9 cellular contexts compared by ENCODE assay signal in genomic region chr2:55099878-55100820, GRCh38. TPM values are rescaled to one million over a fixed set of nuclear protein-coding genes. Genes with fewer than 3 reads are reported as not detected.
DNase-seq lines count a peak whose midpoint lies in the region; TF ChIP-seq lines count a peak whose summit lies in the region.
"Had no signal": no experiment of that assay in that cellular context is flagged by ENCODE, and none has a peak within 500 bp of the region (broad histone marks: within the 10 kb centered on the region; RNA-seq: fewer than 3 reads in every experiment).

No MANE protein-coding gene starts in this region.

- no peaks in the 10 kb centered on the region for H3K4me1 ChIP-seq in esophagus (ENCODE audit: control insufficient read depth in 2 of 2, insufficient read depth in 2 of 2, low read length in 1 of 2)
- peaks cover 30% of the 10 kb centered on the region for H3K4me1 ChIP-seq in rectal smooth muscle tissue (ENCODE audit: control insufficient read depth, insufficient read depth, low read length)
- peaks cover 4% of the 10 kb centered on the region for H3K4me1 ChIP-seq in endodermal cell (ENCODE audit: control insufficient read depth, insufficient read depth, low read length)

- DNase-seq in EL (peak; percentile 66), OCI-M1 (lab: John Stamatoyannopoulos, UW) (peak; percentile 76), SK-N-DZ (ENCODE audit: low spot score) (no peak), endodermal cell (no peak), HEK293T (ENCODE audit: extremely low spot score) (no peak)
- no peak for DNase-seq in stimulated activated CD4-positive, alpha-beta T cell treated with anti-CD3 and anti-CD28 coated beads, Interleukin-2, amount 100 ng/mL, for 48 hours
- DNase-seq: activated CD4-positive, alpha-beta T cell treated with anti-CD3 and anti-CD28 coated beads, Interleukin-2, amount 10 ng/mL, durations not matched to agents 7 days and 5 days had no signal

- no peak for TF ChIP-seq CTCF in endodermal cell (conservative IDR thresholded peaks at IDR 0.05)

- no peak overlapping the region for H3K27ac Mint-ChIP-seq in endodermal cell
- H3K27ac Mint-ChIP-seq: activated CD4-positive, alpha-beta T cell treated with anti-CD3 and anti-CD28 coated beads, Interleukin-2, amount 10 ng/mL, durations not matched to agents 7 days and 5 days had no signal

- no peaks in the 10 kb centered on the region for H3K9me3 ChIP-seq in esophagus (ENCODE audit: control insufficient read depth in 2 of 2, insufficient read depth in 1 of 2, low read depth in 1 of 2, low read length in 1 of 2)
- no peaks in the 10 kb centered on the region for H3K9me3 ChIP-seq in endodermal cell (ENCODE audit: control insufficient read depth, low read length)

- H3K27ac ChIP-seq in esophagus (ENCODE audit: low read depth in 2 of 2, low read length in 1 of 2) (peak overlapping the region; percentile 73 to 86), rectal smooth muscle tissue (ENCODE audit: low read depth, low read length) (peak overlapping the region; percentile 69), endodermal cell (ENCODE audit: low read depth, low read length) (no peak overlapping the region)

- POLR2A ChIA-PET in HEK293T (lab: Yijun Ruan, JAX) = interaction anchor here (1.2 to 2.5 kb wide), 3 partner anchors 9 to 50 kb away, joined by 3 to 9 read pairs (median 5); partner anchors contain the start of gene RTN4

- H3K4me3 Mint-ChIP-seq in endodermal cell = no peak overlapping the region
- H3K4me3 Mint-ChIP-seq: activated CD4-positive, alpha-beta T cell treated with anti-CD3 and anti-CD28 coated beads, Interleukin-2, amount 10 ng/mL, durations not matched to agents 7 days and 5 days had no signal

- CTCF ChIA-PET in HEK293T (lab: Yijun Ruan, JAX) = interaction anchor here (0.7 to 1.3 kb wide), 4 partner anchors 11 to 1595 kb away, joined by 3 to 4 read pairs (median 3); no protein-coding TSS in a partner anchor

- H3K27me3 ChIP-seq in esophagus (ENCODE audit: control insufficient read depth in 1 of 2, insufficient read depth in 2 of 2, low read length in 2 of 2) = no peaks in the 10 kb centered on the region
- H3K27me3 ChIP-seq in rectal smooth muscle tissue (ENCODE audit: control insufficient read depth, insufficient read depth, low read length) = no peaks in the 10 kb centered on the region
- H3K27me3 ChIP-seq in endodermal cell (ENCODE audit: control insufficient read depth, insufficient read depth, low read length, poor library complexity, severe bottlenecking) = no peaks in the 10 kb centered on the region

- H3K4me3 ChIP-seq in esophagus (ENCODE audit: low read depth in 1 of 2, low read length in 2 of 2) = no peak overlapping the region
- no peak overlapping the region for H3K4me3 ChIP-seq in rectal smooth muscle tissue (ENCODE audit: low read length)
- no peak overlapping the region for H3K4me3 ChIP-seq in endodermal cell (ENCODE audit: low read length)

- H3K9ac ChIP-seq in rectal smooth muscle tissue (ENCODE audit: low read length) = no peak overlapping the region
- H3K9ac ChIP-seq in endodermal cell (ENCODE audit: extremely low read depth, low read length, poor library complexity, severe bottlenecking) = no peak overlapping the region

- no peaks in the 10 kb centered on the region for H3K36me3 ChIP-seq in esophagus (ENCODE audit: control insufficient read depth in 2 of 2, insufficient read depth in 2 of 2, low read length in 1 of 2)
- H3K36me3 ChIP-seq in rectal smooth muscle tissue (ENCODE audit: control insufficient read depth, insufficient read depth, low read length) = no peaks in the 10 kb centered on the region
- no peaks in the 10 kb centered on the region for H3K36me3 ChIP-seq in endodermal cell (ENCODE audit: control insufficient read depth, insufficient read depth, low read length)

- no peaks in the 10 kb centered on the region for H3K4me1 Mint-ChIP-seq in endodermal cell

- 63 to 72% methylated on average over 5 of the region's 5 CpGs for WGBS in esophagus, 2 donors
- 85 to 94% methylated on average over 2 to 5 of the region's 5 CpGs for WGBS in endodermal cell (ENCODE audit: insufficient coverage in 1 of 2, insufficient read length in 1 of 2), 2 experiments

- H3K9me3 Mint-ChIP-seq in endodermal cell = no peaks in the 10 kb centered on the region
- H3K9me3 Mint-ChIP-seq: activated CD4-positive, alpha-beta T cell treated with anti-CD3 and anti-CD28 coated beads, Interleukin-2, amount 10 ng/mL, durations not matched to agents 7 days and 5 days had no signal

- H3K27me3 Mint-ChIP-seq in endodermal cell (ENCODE audit: insufficient read depth) = no peaks in the 10 kb centered on the region
- H3K27me3 Mint-ChIP-seq: activated CD4-positive, alpha-beta T cell treated with anti-CD3 and anti-CD28 coated beads, Interleukin-2, amount 10 ng/mL, durations not matched to agents 7 days and 5 days had no signal

- no peaks in the 10 kb centered on the region for H3K36me3 Mint-ChIP-seq in endodermal cell (ENCODE audit: low read depth)

TF ChIP-seq in HEK293T, 16 proteins besides CTCF, POLR2A, EP300 and RAD21:
- TF ChIP-seq FOXK2 (IDR thresholded peaks at IDR 0.05) = no peak
- no peak for TF ChIP-seq FOXM1 (IDR thresholded peaks at IDR 0.05; ENCODE audit: borderline replicate concordance)
- TF ChIP-seq NFRKB (IDR thresholded peaks at IDR 0.05) = no peak
- TF ChIP-seq LEF1 (IDR thresholded peaks at IDR 0.05; ENCODE audit: borderline replicate concordance) = no peak
- TF ChIP-seq SP1 (IDR thresholded peaks at IDR 0.05) = no peak
- no peak for TF ChIP-seq ARNT (IDR thresholded peaks at IDR 0.05)
- TF ChIP-seq PKNOX1 (IDR thresholded peaks at IDR 0.05) = no peak
- TF ChIP-seq ZNF384 (IDR thresholded peaks at IDR 0.05) = no peak
- no peak for TF ChIP-seq HDGF (IDR thresholded peaks at IDR 0.05; ENCODE audit: borderline replicate concordance)
- TF ChIP-seq ELF4 (IDR thresholded peaks at IDR 0.05) = no peak
- no peak for TF ChIP-seq BHLHE40 (IDR thresholded peaks at IDR 0.05; ENCODE audit: borderline replicate concordance)
- TF ChIP-seq SUZ12 (IDR thresholded peaks at IDR 0.05) = no peak
- no peak for TF ChIP-seq L3MBTL2 (conservative IDR thresholded peaks at IDR 0.05)
- no peak for TF ChIP-seq TARDBP (IDR thresholded peaks at IDR 0.05)
- TF ChIP-seq FOXA1 (IDR thresholded peaks at IDR 0.05) = no peak
- TF ChIP-seq CTBP1 (IDR thresholded peaks at IDR 0.05; ENCODE audit: borderline replicate concordance) = no peak

RNA-seq across cellular contexts. Expression of gene RTN4, which starts 49.9 kb away (rescaled TPM):
- polyA plus RNA-seq in esophagus = 100 to 1,000 TPM; 116 to 121 TPM
- polyA plus RNA-seq in SK-N-DZ (2014; cell fraction: cytosol; rRNA removed) = 167 and 176 TPM in 2 replicates
- 101 and 109 TPM in 2 replicates for polyA plus RNA-seq in SK-N-DZ (2014; cell fraction: nucleus; rRNA removed)
- total RNA-seq in endodermal cell = 100 to 1,000 TPM; 180 to 225 TPM
- polyA plus RNA-seq in endodermal cell (2013, experiment 1 of 2) = 248 TPM
- polyA plus RNA-seq in endodermal cell (2013, experiment 2 of 2) = 241 TPM

Comparison
In these comparisons a context has a peak if more than half of its experiments do, and no peak if none do; other contexts are left out.
1. DNase-seq: peak in EL (single experiment) and OCI-M1 (single experiment); none in stimulated activated CD4-positive, alpha-beta T cell treated with anti-CD3 and anti-CD28 coated beads, Interleukin-2, amount 100 ng/mL, for 48 hours (0 of 2), SK-N-DZ (single experiment), endodermal cell (single experiment) and HEK293T (single experiment).